8 cellular contexts compared by ENCODE assay signal in genomic region chr5:83306572-83307241, GRCh38.
A peak's percentile ranks its signal among the peaks of the same experiment; 100 is the strongest.
DNase-seq lines count a peak whose midpoint lies in the region; ATAC-seq, FAIRE-seq and TF ChIP-seq lines count a peak whose summit lies in the region.

No MANE protein-coding gene starts in this region.

- no peaks in the 10 kb centered on the region for H3K9me3 ChIP-seq in OCI-LY3 (ENCODE audit: insufficient read depth, low read length)

- H2AFZ ChIP-seq in OCI-LY3 (ENCODE audit: low read depth, low read length), result no peak overlapping the region

- DNase-seq in AG04449 (ENCODE audit: low read depth, low spot score) (peak; percentile 74), epithelial cell of esophagus (ENCODE audit: low read depth) (peak; percentile 56), omental fat pad (ENCODE audit: low spot score) (no peak), NCI-H1436 (lab: John Stamatoyannopoulos, UW) (no peak), frontal cortex (ENCODE audit: low spot score in 2 of 2) (no peak)

- H3K27me3 ChIP-seq in OCI-LY3 (ENCODE audit: low read depth, low read length), result no peaks in the 10 kb centered on the region

- no peak overlapping the region; the same call in 1 of the 2 replicates for H3K9ac ChIP-seq in OCI-LY3 (ENCODE audit: low read length)

- H3K4me3 ChIP-seq in AG04449 (ENCODE audit: low read depth, low read length) (no peak overlapping the region), OCI-LY3 (ENCODE audit: low read length) (peak overlapping the region; percentile 51), epithelial cell of esophagus (ENCODE audit: low read length) (no peak overlapping the region)

- ATAC-seq in GM18861 (IDR thresholded peaks at IDR 0.05; ENCODE audit: unreplicated experiment), result peak; percentile 98
- ATAC-seq in HG02870 (IDR thresholded peaks at IDR 0.05; ENCODE audit: unreplicated experiment), result peak; percentile 98
- ATAC-seq in omental fat pad (ENCODE audit: low FRiP score), result peak; percentile 64

- CTCF ChIA-PET in AG04449 (lab: Yijun Ruan, JAX), result no interaction called here

- H3K4me1 ChIP-seq in OCI-LY3 (ENCODE audit: low read length), result peaks cover 19% of the 10 kb centered on the region

- FAIRE-seq in frontal cortex (lab: Jason Lieb, UNC), result no peak

- no peak overlapping the region for H3K27ac ChIP-seq in OCI-LY3 (ENCODE audit: low read length)

- POLR2A ChIA-PET in AG04449 (lab: Yijun Ruan, JAX), result no interaction called here

- no peaks in the 10 kb centered on the region for H4K20me1 ChIP-seq in OCI-LY3 (ENCODE audit: insufficient read depth, low read length)

- H3K79me2 ChIP-seq in OCI-LY3 (ENCODE audit: low read length), result no peaks in the 10 kb centered on the region

- peak overlapping the region; percentile 71 for H3K4me2 ChIP-seq in OCI-LY3 (ENCODE audit: low read length)

- H3K36me3 ChIP-seq in OCI-LY3 (replicated peaks; ENCODE audit: low read depth, low read length), result no peaks in the 10 kb centered on the region

- TF ChIP-seq CTCF in AG04449 (IDR thresholded peaks at IDR 0.05; ENCODE audit: insufficient read depth, low read length, missing control alignments) (no peak), OCI-LY3 (IDR thresholded peaks at IDR 0.05; ENCODE audit: low read depth, low read length) (no peak), epithelial cell of esophagus (IDR thresholded peaks at IDR 0.05; ENCODE audit: insufficient read depth, low read depth, low read length, missing control alignments) (no peak), omental fat pad (IDR thresholded peaks at IDR 0.05) (no peak)

Comparison
In these comparisons a context has a peak if more than half of its experiments do, and no peak if none do; other contexts are left out.
1. DNase-seq: peak in AG04449 (single experiment) and epithelial cell of esophagus (single experiment); none in omental fat pad (single experiment), NCI-H1436 (single experiment) and frontal cortex (0 of 2).
2. Peak in every context shown above with its lines, with median percentiles within 50 percentile points of each other: ATAC-seq.